In genomic region chr1:110963666-110964399, GRCh38 we compare ENCODE assay signal across 1 cellular context.
TF ChIP-seq lines count a peak whose summit lies in the region.

Gene LRIF1 (minus strand): TSS chr1:110963922. CDS start chr1:110963688, 234 bp downstream.

TF ChIP-seq in HepG2, 621 proteins besides CTCF, POLR2A, EP300 and RAD21 (continued from another document and continues in another):
- TF ChIP-seq ZNF609 (CRISPR knock-in tag; IDR thresholded peaks at IDR 0.05; ENCODE audit: borderline replicate concordance) (no peak), ZNF350 (CRISPR knock-in tag; IDR thresholded peaks at IDR 0.05; ENCODE audit: borderline replicate concordance, low read depth) (peak; percentile 77; the same call in 1 of the 2 replicates), CHD2 (IDR thresholded peaks at IDR 0.05; ENCODE audit: low read depth, low read length) (0 out of 2 replicates have a peak, but pooled peaks have one; percentile 18), PHB2 (IDR thresholded peaks at IDR 0.05; ENCODE audit: partially characterized antibody) (no peak), SKI (IDR thresholded peaks at IDR 0.05; ENCODE audit: partially characterized antibody) (no peak), HNRNPUL1 (IDR thresholded peaks at IDR 0.05; ENCODE audit: low read depth, low read length) (no peak), ZNF138 (CRISPR knock-in tag; IDR thresholded peaks at IDR 0.05; ENCODE audit: low read depth) (0 out of 2 replicates have a peak, but pooled peaks have one; percentile 29), FOXJ3 (CRISPR knock-in tag; IDR thresholded peaks at IDR 0.05; ENCODE audit: borderline replicate concordance) (no peak), MED1 (CRISPR knock-in tag; IDR thresholded peaks at IDR 0.05) (peak; percentile 69; the same call in 1 of the 2 replicates), E2F2 (CRISPR knock-in tag; IDR thresholded peaks at IDR 0.05; ENCODE audit: borderline replicate concordance) (no peak), ZNF672 (CRISPR knock-in tag; IDR thresholded peaks at IDR 0.05) (no peak), LCORL (IDR thresholded peaks at IDR 0.05) (no peak), LCORL (CRISPR knock-in tag; IDR thresholded peaks at IDR 0.05) (0 out of 2 replicates have a peak, but pooled peaks have one; percentile 24), ZBTB34 (CRISPR knock-in tag; IDR thresholded peaks at IDR 0.05) (peak; percentile 62; the same call in 1 of the 2 replicates), ZNF337 (CRISPR knock-in tag; IDR thresholded peaks at IDR 0.05; ENCODE audit: borderline replicate concordance, low read depth) (no peak), ELK4 (CRISPR knock-in tag; IDR thresholded peaks at IDR 0.05; ENCODE audit: borderline replicate concordance) (no peak), ZNF18 (CRISPR knock-in tag; IDR thresholded peaks at IDR 0.05; ENCODE audit: insufficient replicate concordance) (no peak), ZBED4 (CRISPR knock-in tag; IDR thresholded peaks at IDR 0.05; ENCODE audit: borderline replicate concordance) (0 out of 2 replicates have a peak, but pooled peaks have one; percentile 40), ZNF260 (CRISPR knock-in tag; IDR thresholded peaks at IDR 0.05; ENCODE audit: borderline replicate concordance, low read depth) (no peak), ZNF530 (CRISPR knock-in tag; IDR thresholded peaks at IDR 0.05; ENCODE audit: low read depth) (no peak), FOXK1 (CRISPR knock-in tag; IDR thresholded peaks at IDR 0.05; ENCODE audit: borderline replicate concordance, low read depth) (peak; percentile 79), PLSCR1 (CRISPR knock-in tag; IDR thresholded peaks at IDR 0.05; ENCODE audit: borderline replicate concordance) (no peak), MEIS1 (CRISPR knock-in tag; IDR thresholded peaks at IDR 0.05; ENCODE audit: borderline replicate concordance) (no peak), TEAD2 (CRISPR knock-in tag; IDR thresholded peaks at IDR 0.05) (no peak), ZNF891 (CRISPR knock-in tag; IDR thresholded peaks at IDR 0.05) (no peak), PCBP2 (optimal IDR thresholded peaks at IDR 0.05; ENCODE audit: low read depth, low read length, poor library complexity, severe bottlenecking) (no peak), KDM6A (CRISPR knock-in tag; IDR thresholded peaks at IDR 0.05; ENCODE audit: low read depth) (no peak), GMEB1 (CRISPR knock-in tag; IDR thresholded peaks at IDR 0.05; ENCODE audit: borderline replicate concordance) (peak; percentile 82), ZNF772 (CRISPR knock-in tag; IDR thresholded peaks at IDR 0.05) (no peak; the same call in none of the 2 replicates), NFIC (IDR thresholded peaks at IDR 0.05; ENCODE audit: low read length) (0 out of 2 replicates have a peak, but pooled peaks have one; percentile 7), KDM2A (CRISPR knock-in tag; IDR thresholded peaks at IDR 0.05; ENCODE audit: borderline replicate concordance, low read depth) (no peak), MYNN (CRISPR knock-in tag; IDR thresholded peaks at IDR 0.05; ENCODE audit: low read depth) (no peak), ZZZ3 (CRISPR knock-in tag; IDR thresholded peaks at IDR 0.05; ENCODE audit: borderline replicate concordance) (no peak), ARHGAP35 (CRISPR knock-in tag; IDR thresholded peaks at IDR 0.05; ENCODE audit: borderline replicate concordance) (peak; percentile 84), HINFP (CRISPR knock-in tag; IDR thresholded peaks at IDR 0.05; ENCODE audit: low read depth) (no peak), FOXP4 (CRISPR knock-in tag; IDR thresholded peaks at IDR 0.05) (peak; percentile 37; the same call in 1 of the 2 replicates), ZNF570 (CRISPR knock-in tag; IDR thresholded peaks at IDR 0.05; ENCODE audit: borderline replicate concordance) (no peak), HOXA5 (CRISPR knock-in tag; IDR thresholded peaks at IDR 0.05) (peak; percentile 36; the same call in 1 of the 2 replicates), MAFF (IDR thresholded peaks at IDR 0.05; ENCODE audit: low read depth, low read length) (no peak)
